In genomic region chr7:112411186-112411795, GRCh38 we compare ENCODE assay signal across 1 cellular context.
TF ChIP-seq lines count a peak whose summit lies in the region.

No MANE protein-coding gene starts in this region.

TF ChIP-seq in WTC11, 78 proteins besides CTCF, POLR2A, EP300 and RAD21 (continued from another document):
- no peak for TF ChIP-seq CDX4 (CRISPR knock-in tag; IDR thresholded peaks at IDR 0.05; ENCODE audit: borderline replicate concordance)
- TF ChIP-seq CREM (CRISPR knock-in tag; IDR thresholded peaks at IDR 0.05), result no peak
- TF ChIP-seq MLX (CRISPR knock-in tag; IDR thresholded peaks at IDR 0.05), result no peak
- TF ChIP-seq IRF1 (CRISPR knock-in tag; IDR thresholded peaks at IDR 0.05), result no peak
- no peak for TF ChIP-seq NR3C1 (CRISPR knock-in tag; conservative IDR thresholded peaks at IDR 0.05; ENCODE audit: low read depth)
